In the genomic region with DNA sequence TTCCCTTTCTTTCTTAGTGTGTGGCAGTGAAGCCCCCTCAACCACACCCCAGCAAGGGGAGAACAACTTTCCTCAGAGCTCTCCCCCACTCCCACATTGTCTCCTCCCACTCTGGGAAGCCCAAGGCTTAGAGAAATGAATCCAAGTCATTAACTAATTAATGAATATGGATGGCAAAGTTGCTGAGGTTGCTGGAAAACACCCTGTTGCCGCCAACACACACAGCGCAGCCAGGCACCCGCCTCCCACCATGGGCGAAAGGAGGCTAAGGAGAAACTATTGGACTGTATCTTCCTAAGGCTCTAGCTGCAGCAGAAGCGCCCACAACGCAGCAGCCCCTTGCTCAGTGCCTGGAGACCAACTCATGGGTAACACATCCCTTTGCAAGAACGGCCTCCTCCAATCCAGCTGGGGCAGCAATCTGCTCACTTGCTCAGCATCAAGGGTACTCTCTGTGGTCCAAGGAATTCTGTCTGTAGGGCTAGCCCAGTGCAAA, we compare ENCODE assay signal across 1 cellular context.
TF ChIP-seq lines count a peak whose summit lies in the region.

No MANE protein-coding gene starts in this region.

TF ChIP-seq in GM23338, 12 proteins besides CTCF, POLR2A, EP300 and RAD21:
- TF ChIP-seq POLR2AphosphoS5 (IDR thresholded peaks at IDR 0.05; ENCODE audit: low read depth) (no peak), EZH2phosphoT487 (IDR thresholded peaks at IDR 0.05; ENCODE audit: unreplicated experiment) (no peak), REST (IDR thresholded peaks at IDR 0.05; ENCODE audit: unreplicated experiment) (no peak), CREB1 (CRISPR knock-in tag; IDR thresholded peaks at IDR 0.05; ENCODE audit: low read depth) (no peak), ZNF462 (CRISPR knock-in tag; IDR thresholded peaks at IDR 0.05) (no peak), ZNF114 (CRISPR knock-in tag; IDR thresholded peaks at IDR 0.05) (no peak), STAT1 (IDR thresholded peaks at IDR 0.05; ENCODE audit: unreplicated experiment) (no peak), ETS1 (IDR thresholded peaks at IDR 0.05) (no peak), EZH2 (IDR thresholded peaks at IDR 0.05; ENCODE audit: low read depth, unreplicated experiment) (no peak), NANOG (IDR thresholded peaks at IDR 0.05; ENCODE audit: borderline replicate concordance) (no peak), ZNF331 (CRISPR knock-in tag; IDR thresholded peaks at IDR 0.05; ENCODE audit: low read depth) (no peak), JUNB (IDR thresholded peaks at IDR 0.05; ENCODE audit: unreplicated experiment) (no peak)
